1 cellular context compared by ENCODE assay signal in genomic region chr1:22051607-22052114, GRCh38.
TF ChIP-seq lines count a peak whose summit lies in the region.

No MANE protein-coding gene starts in this region.

TF ChIP-seq in HepG2, 621 proteins besides CTCF, POLR2A, EP300 and RAD21 (continued from another document):
- TF ChIP-seq, protein P1, sequence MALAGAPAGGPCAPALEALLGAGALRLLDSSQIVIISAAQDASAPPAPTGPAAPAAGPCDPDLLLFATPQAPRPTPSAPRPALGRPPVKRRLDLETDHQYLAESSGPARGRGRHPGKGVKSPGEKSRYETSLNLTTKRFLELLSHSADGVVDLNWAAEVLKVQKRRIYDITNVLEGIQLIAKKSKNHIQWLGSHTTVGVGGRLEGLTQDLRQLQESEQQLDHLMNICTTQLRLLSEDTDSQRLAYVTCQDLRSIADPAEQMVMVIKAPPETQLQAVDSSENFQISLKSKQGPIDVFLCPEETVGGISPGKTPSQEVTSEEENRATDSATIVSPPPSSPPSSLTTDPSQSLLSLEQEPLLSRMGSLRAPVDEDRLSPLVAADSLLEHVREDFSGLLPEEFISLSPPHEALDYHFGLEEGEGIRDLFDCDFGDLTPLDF (CRISPR knock-in tag; IDR thresholded peaks at IDR 0.05), result no peak
- TF ChIP-seq GMEB1 (CRISPR knock-in tag; IDR thresholded peaks at IDR 0.05; ENCODE audit: borderline replicate concordance), result no peak
- no peak for TF ChIP-seq TBL1XR1 (IDR thresholded peaks at IDR 0.05; ENCODE audit: borderline replicate concordance, low read length, partially characterized antibody)
- peak; percentile 39; the same call in 1 of the 2 replicates for TF ChIP-seq FOXP1 (IDR thresholded peaks at IDR 0.05)
- no peak for TF ChIP-seq FOXP1 (CRISPR knock-in tag; IDR thresholded peaks at IDR 0.05)
- TF ChIP-seq ATRX (CRISPR knock-in tag; IDR thresholded peaks at IDR 0.05; ENCODE audit: borderline replicate concordance), result no peak
- no peak for TF ChIP-seq MAF1 (CRISPR knock-in tag; IDR thresholded peaks at IDR 0.05; ENCODE audit: borderline replicate concordance)
